Comparison of ENCODE assay signal across 23 cellular contexts in genomic region chr2:16246281-16246850, GRCh38.
"Had no signal": no experiment of that assay in that cellular context is flagged by ENCODE, and none has a peak within 500 bp of the region (broad histone marks: within the 10 kb centered on the region; RNA-seq: fewer than 3 reads in every experiment).

No MANE protein-coding gene starts in this region.

- H3K4me3 Mint-ChIP-seq: dendritic cell treated with granulocyte-macrophage colony-stimulating factor and Interleukin-4, amounts not matched to agents 40 ng/mL and 50 ng/mL, for 4 days; effector memory CD8-positive, alpha-beta T cell; endodermal cell had no signal

- H3K27ac ChIP-seq: colonic mucosa, coronary artery, dorsolateral prefrontal cortex, epithelial cell of prostate, esophagus muscularis mucosa, esophagus squamous epithelium, foreskin keratinocyte, gastrocnemius medialis, gastroesophageal sphincter, heart left ventricle, heart right ventricle had no signal

- H3K4me1 ChIP-seq: colonic mucosa, esophagus muscularis mucosa, foreskin keratinocyte, gastroesophageal sphincter, heart left ventricle, heart right ventricle had no signal

- H3K27ac Mint-ChIP-seq: dendritic cell treated with granulocyte-macrophage colony-stimulating factor and Interleukin-4, amounts not matched to agents 40 ng/mL and 50 ng/mL, for 4 days; effector memory CD8-positive, alpha-beta T cell had no signal

- H3K9me3 ChIP-seq: colonic mucosa, esophagus muscularis mucosa, esophagus squamous epithelium, gastrocnemius medialis, gastroesophageal sphincter, heart left ventricle, heart right ventricle had no signal

- H3K9me3 Mint-ChIP-seq: dendritic cell treated with granulocyte-macrophage colony-stimulating factor and Interleukin-4, amounts not matched to agents 40 ng/mL and 50 ng/mL, for 4 days; endodermal cell had no signal

- H3K27me3 ChIP-seq: colonic mucosa, foreskin keratinocyte, gastrocnemius medialis had no signal

- H3K36me3 ChIP-seq: colonic mucosa, esophagus muscularis mucosa, esophagus squamous epithelium, gastrocnemius medialis, gastroesophageal sphincter, heart left ventricle, heart right ventricle had no signal

- H3K4me3 ChIP-seq: colonic mucosa, coronary artery, dorsolateral prefrontal cortex, esophagus muscularis mucosa, esophagus squamous epithelium, gastrocnemius medialis, gastroesophageal sphincter, heart left ventricle, heart right ventricle had no signal

- H3K27me3 Mint-ChIP-seq: effector memory CD8-positive, alpha-beta T cell had no signal

- DNase-seq: colonic mucosa; cortex of kidney; dermis blood vessel endothelial cell; dorsolateral prefrontal cortex; effector CD4-positive, alpha-beta T cell; effector CD8-positive, alpha-beta T cell; effector memory CD4-positive, alpha-beta T cell; effector memory CD8-positive, alpha-beta T cell; erythroblast; esophagus squamous epithelium; foreskin fibroblast; foreskin keratinocyte; foreskin melanocyte; gastrocnemius medialis; glutamatergic neuron; heart left ventricle; heart right ventricle had no signal
